Comparison of ENCODE assay signal across 20 cellular contexts in genomic region chr4:54041100-54041499, GRCh38. TPM values are rescaled to one million over a fixed set of nuclear protein-coding genes. Genes with fewer than 3 reads are reported as not detected.
"Had no signal": no experiment of that assay in that cellular context is flagged by ENCODE, and none has a peak within 500 bp of the region (broad histone marks: within the 10 kb centered on the region; RNA-seq: fewer than 3 reads in every experiment).

No MANE protein-coding gene starts in this region.

- H3K27me3 ChIP-seq: cardiac muscle cell, spleen, tibial artery had no signal

- H3K9me3 Mint-ChIP-seq: T-helper 2 cell treated with Interferon-gamma antibody and Interleukin-4, amounts not matched to agents 5 μg/mL and 100 μg/mL, for 36 hours had no signal

- H3K4me1 Mint-ChIP-seq: nephron had no signal

- ATAC-seq: lower lobe of right lung; stimulated activated naive B cell treated with anti-CD40 and anti-IgM and Interleukin-4, amounts not matched to agents 10 μg/mL and 1 μg/mL and 100 μg/mL, for 72 hours; WTC11 had no signal

- H3K27me3 Mint-ChIP-seq: activated CD4-positive, alpha-beta memory T cell treated with anti-CD3 and anti-CD28 coated beads, Interleukin-2, amount 10 ng/mL, durations not matched to agents 7 days and 5 days; stimulated activated naive B cell treated with anti-CD40 and anti-IgM and Interleukin-4, amounts not matched to agents 10 μg/mL and 1 μg/mL and 100 μg/mL, for 72 hours had no signal

- H3K9me3 ChIP-seq: lower lobe of right lung, tibial artery had no signal

- DNase-seq: activated CD4-positive, alpha-beta memory T cell treated with anti-CD3 and anti-CD28 coated beads, Interleukin-2, amount 10 ng/mL, durations not matched to agents 7 days and 5 days; activated CD4-positive, alpha-beta T cell treated with anti-CD3 and anti-CD28 coated beads for 48 hours; activated gamma-delta T cell treated with Interleukin-2 at 50 U/mL for 16 hours; hypothalamus; lower lobe of right lung; retina; spleen; stimulated activated CD4-positive, alpha-beta T cell treated with anti-CD3 and anti-CD28 coated beads, Interleukin-4, amount 100 ng/mL, for 4 hours; stimulated activated naive B cell treated with anti-CD40 and anti-IgM and Interleukin-4, amounts not matched to agents 10 μg/mL and 1 μg/mL and 100 μg/mL, for 72 hours; SW 1271; tibial artery had no signal

- H3K27ac ChIP-seq: cardiac muscle cell, lower lobe of right lung, spleen, tibial artery had no signal

- H3K4me3 ChIP-seq: cardiac muscle cell, lower lobe of right lung, spleen, tibial artery had no signal

- H3K4me3 Mint-ChIP-seq: activated CD4-positive, alpha-beta memory T cell treated with anti-CD3 and anti-CD28 coated beads, Interleukin-2, amount 10 ng/mL, durations not matched to agents 7 days and 5 days; nephron; stimulated activated naive B cell treated with anti-CD40 and anti-IgM and Interleukin-4, amounts not matched to agents 10 μg/mL and 1 μg/mL and 100 μg/mL, for 72 hours; T-helper 2 cell treated with Interferon-gamma antibody and Interleukin-4, amounts not matched to agents 5 μg/mL and 100 μg/mL, for 36 hours; WTC11 had no signal

- H3K27ac Mint-ChIP-seq: activated CD4-positive, alpha-beta memory T cell treated with anti-CD3 and anti-CD28 coated beads, Interleukin-2, amount 10 ng/mL, durations not matched to agents 7 days and 5 days; nephron; stimulated activated naive B cell treated with anti-CD40 and anti-IgM and Interleukin-4, amounts not matched to agents 10 μg/mL and 1 μg/mL and 100 μg/mL, for 72 hours; T-helper 2 cell treated with Interferon-gamma antibody and Interleukin-4, amounts not matched to agents 5 μg/mL and 100 μg/mL, for 36 hours; WTC11 had no signal

RNA-seq across cellular contexts. Expression of gene GSX2, which starts 58.9 kb away (rescaled TPM):
- total RNA-seq: activated CD4-positive, alpha-beta memory T cell treated with anti-CD3 and anti-CD28 coated beads, Interleukin-2, amount 10 ng/mL, durations not matched to agents 7 days and 5 days; cardiac muscle cell; dermis microvascular lymphatic vessel endothelial cell; epithelial cell of proximal tubule; lower lobe of right lung; posterior vena cava; spleen; subcutaneous adipose tissue; urinary bladder; WTC11 had no signal
